10 cellular contexts compared by ENCODE assay signal in genomic region chr12:75489187-75489586, GRCh38. TPM values are rescaled to one million over a fixed set of nuclear protein-coding genes. Genes with fewer than 3 reads are reported as not detected.
A peak's percentile ranks its signal among the peaks of the same experiment; 100 is the strongest.
DNase-seq lines count a peak whose midpoint lies in the region; ATAC-seq and TF ChIP-seq lines count a peak whose summit lies in the region.
"Had no signal": no experiment of that assay in that cellular context is flagged by ENCODE, and none has a peak within 500 bp of the region (broad histone marks: within the 10 kb centered on the region; RNA-seq: fewer than 3 reads in every experiment).

No MANE protein-coding gene starts in this region.

- no peaks in the 10 kb centered on the region for H3F3A ChIP-seq in GM23338 (replicated peaks; ENCODE audit: low read depth)

- H3K4me1 ChIP-seq in CD8-positive, alpha-beta T cell (ENCODE audit: insufficient read depth, low read length), result peaks cover under 1% of the 10 kb centered on the region
- peaks cover 9% of the 10 kb centered on the region for H3K4me1 ChIP-seq in GM23338 (ENCODE audit: insufficient read depth)

- CTCF ChIA-PET in CD8-positive, alpha-beta T cell (lab: Charles Lee), result interaction anchor here (1.5 to 1.8 kb wide), 4 partner anchors 22 to 548 kb away, joined by 3 to 8 read pairs (median 4); partner anchors contain the start of gene KRR1

- H3K36me3 ChIP-seq in CD8-positive, alpha-beta T cell (ENCODE audit: insufficient read depth, low read length), result no peaks in the 10 kb centered on the region
- H3K36me3 ChIP-seq in GM23338 (ENCODE audit: insufficient read depth), result no peaks in the 10 kb centered on the region

- POLR2A ChIA-PET in CD8-positive, alpha-beta T cell (lab: Charles Lee), result no interaction called here

- H2AFZ ChIP-seq in GM23338, result no peak overlapping the region

- no peak overlapping the region for H3K27ac ChIP-seq in CD8-positive, alpha-beta T cell (ENCODE audit: low read depth, low read length)
- no peak overlapping the region for H3K27ac ChIP-seq in GM23338 (ENCODE audit: low read depth)

- no peaks in the 10 kb centered on the region for H3K79me2 ChIP-seq in GM23338 (replicated peaks; ENCODE audit: insufficient read depth)

- intact Hi-C loops in CD8-positive, alpha-beta T cell (cut with DNase I, micrococcal nuclease), result loop anchor here in 1 of 2 experiments (5.0 to 10.0 kb wide), 3 partner anchors 52 to 1276 kb away; partner anchors contain the start of gene ZDHHC17
- intact Hi-C loops in activated T-helper 2 cell treated with anti-CD3 and anti-CD28 coated beads, Interferon-gamma antibody, Interleukin-2, Interleukin-4, amounts not matched to agents 10 μg/mL and 5 μg/mL and 100 μg/mL, durations not matched to agents 14 hours and 24 hours and 36 hours (cut with micrococcal nuclease), result loop anchor here (1.0 to 10.0 kb wide), 3 partner anchors 9 to 966 kb away; partner anchors contain the start of genes GLIPR1 and KRR1

- H3K4me3 Mint-ChIP-seq in CD8-positive, alpha-beta T cell, result no peak overlapping the region
- H3K4me3 Mint-ChIP-seq in GM23338, result no peak overlapping the region
- peak overlapping the region; percentile 4 for H3K4me3 Mint-ChIP-seq in activated T-helper 2 cell treated with anti-CD3 and anti-CD28 coated beads, Interferon-gamma antibody, Interleukin-2, Interleukin-4, amounts not matched to agents 10 μg/mL and 5 μg/mL and 100 μg/mL, durations not matched to agents 14 hours and 24 hours and 36 hours (ENCODE audit: low read depth)
- no peak overlapping the region for H3K4me3 Mint-ChIP-seq in naive B cell

- H3K4me1 Mint-ChIP-seq in CD8-positive, alpha-beta T cell (ENCODE audit: low read depth), result peaks cover 51% of the 10 kb centered on the region
- H3K4me1 Mint-ChIP-seq in GM23338, result peaks cover 24% of the 10 kb centered on the region
- peaks cover 28% of the 10 kb centered on the region for H3K4me1 Mint-ChIP-seq in activated T-helper 2 cell treated with anti-CD3 and anti-CD28 coated beads, Interferon-gamma antibody, Interleukin-2, Interleukin-4, amounts not matched to agents 10 μg/mL and 5 μg/mL and 100 μg/mL, durations not matched to agents 14 hours and 24 hours and 36 hours (ENCODE audit: low read depth)
- peaks cover 46 to 60% (median 53%) of the 10 kb centered on the region in 3 donors for H3K4me1 Mint-ChIP-seq in naive B cell

- H3K9me3 ChIP-seq in CD8-positive, alpha-beta T cell (ENCODE audit: low read length), result no peaks in the 10 kb centered on the region

- peaks cover 56% of the 10 kb centered on the region for H3K36me3 Mint-ChIP-seq in CD8-positive, alpha-beta T cell
- H3K36me3 Mint-ChIP-seq in GM23338 (ENCODE audit: low read depth) (no peaks in the 10 kb centered on the region), naive B cell (peaks cover 22 to 30% of the 10 kb centered on the region in 2 donors)
- H3K36me3 Mint-ChIP-seq in activated T-helper 2 cell treated with anti-CD3 and anti-CD28 coated beads, Interferon-gamma antibody, Interleukin-2, Interleukin-4, amounts not matched to agents 10 μg/mL and 5 μg/mL and 100 μg/mL, durations not matched to agents 14 hours and 24 hours and 36 hours (ENCODE audit: low read depth), result peaks cover 27% of the 10 kb centered on the region

- DNase-seq in CD8-positive, alpha-beta T cell, result no peak
- DNase-seq in GM23338 (ENCODE audit: low spot score) (no peak), naive B cell (no peak), NCI-H2081 (lab: John Stamatoyannopoulos, UW) (no peak), germinal center (ENCODE audit: low spot score) (no peak), occipital lobe (lab: John Stamatoyannopoulos, UW) (no peak)
- DNase-seq in activated T-helper 2 cell treated with anti-CD3 and anti-CD28 coated beads, Interferon-gamma antibody, Interleukin-2, Interleukin-4, amounts not matched to agents 10 μg/mL and 5 μg/mL and 100 μg/mL, durations not matched to agents 14 hours and 24 hours and 36 hours (ENCODE audit: low spot score), result no peak
- DNase-seq: activated CD8-positive, alpha-beta memory T cell treated with anti-CD3 and anti-CD28 coated beads, Interleukin-2, amount 50 U/mL, for 48 hours; NCI-H1105 treated with DMSO at 0.1 percent for 48 hours had no signal

- no peaks in the 10 kb centered on the region for H3K27me3 ChIP-seq in CD8-positive, alpha-beta T cell (ENCODE audit: insufficient read depth, low read length)
- no peaks in the 10 kb centered on the region for H3K27me3 ChIP-seq in GM23338 (ENCODE audit: insufficient read depth)

- H3K4me2 ChIP-seq in GM23338, result no peak overlapping the region

- H3K9me2 ChIP-seq in GM23338 (ENCODE audit: insufficient read depth), result no peaks in the 10 kb centered on the region

- H3K27ac Mint-ChIP-seq in CD8-positive, alpha-beta T cell, result peak overlapping the region; percentile 68
- H3K27ac Mint-ChIP-seq in GM23338 (peak overlapping the region; percentile 11; the same call in 1 of the 2 replicates), naive B cell (peak overlapping the region in 5 of 6 donors; percentile 25 to 98 (median 83))
- H3K27ac Mint-ChIP-seq in activated T-helper 2 cell treated with anti-CD3 and anti-CD28 coated beads, Interferon-gamma antibody, Interleukin-2, Interleukin-4, amounts not matched to agents 10 μg/mL and 5 μg/mL and 100 μg/mL, durations not matched to agents 14 hours and 24 hours and 36 hours, result peak overlapping the region; percentile 51

- no peak overlapping the region for H3K4me3 ChIP-seq in CD8-positive, alpha-beta T cell (ENCODE audit: low read depth, low read length)
- no peak overlapping the region for H3K4me3 ChIP-seq in GM23338

- no peak for ATAC-seq in CD8-positive, alpha-beta T cell
- ATAC-seq in GM23338 (no peak), naive B cell (ENCODE audit: low read depth in 2 of 2) (no peak), HG03280 (IDR thresholded peaks at IDR 0.05; ENCODE audit: unreplicated experiment) (no peak)

- H3K9me3 Mint-ChIP-seq in CD8-positive, alpha-beta T cell, result no peaks in the 10 kb centered on the region
- H3K9me3 Mint-ChIP-seq in GM23338, result no peaks in the 10 kb centered on the region
- no peaks in the 10 kb centered on the region for H3K9me3 Mint-ChIP-seq in activated T-helper 2 cell treated with anti-CD3 and anti-CD28 coated beads, Interferon-gamma antibody, Interleukin-2, Interleukin-4, amounts not matched to agents 10 μg/mL and 5 μg/mL and 100 μg/mL, durations not matched to agents 14 hours and 24 hours and 36 hours
- no peaks in the 10 kb centered on the region for H3K9me3 Mint-ChIP-seq in naive B cell

- no peaks in the 10 kb centered on the region for H4K20me1 ChIP-seq in GM23338 (replicated peaks; ENCODE audit: insufficient read depth)

- no peak for TF ChIP-seq CTCF in CD8-positive, alpha-beta T cell (IDR thresholded peaks at IDR 0.05)
- no peak for TF ChIP-seq CTCF in GM23338 (conservative IDR thresholded peaks at IDR 0.05; ENCODE audit: low read depth in 2 of 2)

- H3K27me3 Mint-ChIP-seq in CD8-positive, alpha-beta T cell (ENCODE audit: low read depth), result no peaks in the 10 kb centered on the region
- H3K27me3 Mint-ChIP-seq in GM23338 (ENCODE audit: insufficient read depth, low read depth, poor library complexity) (no peaks in the 10 kb centered on the region), naive B cell (no peaks in the 10 kb centered on the region)
- no peaks in the 10 kb centered on the region for H3K27me3 Mint-ChIP-seq in activated T-helper 2 cell treated with anti-CD3 and anti-CD28 coated beads, Interferon-gamma antibody, Interleukin-2, Interleukin-4, amounts not matched to agents 10 μg/mL and 5 μg/mL and 100 μg/mL, durations not matched to agents 14 hours and 24 hours and 36 hours (ENCODE audit: low read depth)

TF ChIP-seq in GM23338, 12 proteins besides CTCF, POLR2A, EP300 and RAD21 (continues in another document):
- TF ChIP-seq POLR2AphosphoS5 (IDR thresholded peaks at IDR 0.05; ENCODE audit: low read depth), result no peak

RNA-seq across cellular contexts. Expression of gene GLIPR1, which starts 8.6 kb away (rescaled TPM):
- 10 to 100 TPM; 20.8 to 23.1 TPM for total RNA-seq in CD8-positive, alpha-beta T cell
- 0.03 and 0.04 TPM in 2 replicates for total RNA-seq in GM23338 (2014; rRNA removed; shearing (Covaris generic))
- 4.8 and 6.1 TPM in 2 replicates for polyA plus RNA-seq in GM23338 (2016; fragmentation: Nextera tagmentation; extraction: Ambion mirVana)
- total RNA-seq in activated T-helper 2 cell treated with anti-CD3 and anti-CD28 coated beads, Interferon-gamma antibody, Interleukin-2, Interleukin-4, amounts not matched to agents 10 μg/mL and 5 μg/mL and 100 μg/mL, durations not matched to agents 14 hours and 24 hours and 36 hours, result 7.4 and 7.6 TPM in 2 replicates
- 100 to 1,000 TPM; 238 to 289 (median 253) TPM for polyA plus RNA-seq in naive B cell (ENCODE audit: low read depth in 6 of 6)
- 2.8 TPM for total RNA-seq in occipital lobe

RNA-seq across cellular contexts. Expression of gene KRR1, which starts 22.2 kb away (rescaled TPM):
- 100 to 1,000 TPM; 158 to 161 TPM for total RNA-seq in CD8-positive, alpha-beta T cell
- 37.4 and 55.7 TPM in 2 replicates for total RNA-seq in GM23338 (2014; rRNA removed; shearing (Covaris generic))
- polyA plus RNA-seq in GM23338 (2016; fragmentation: Nextera tagmentation; extraction: Ambion mirVana) (113 and 120 TPM in 2 replicates), naive B cell (ENCODE audit: low read depth in 6 of 6) (10 to 100 TPM; 56.1 to 81.7 (median 71.9) TPM)
- 114 and 119 TPM in 2 replicates for total RNA-seq in activated T-helper 2 cell treated with anti-CD3 and anti-CD28 coated beads, Interferon-gamma antibody, Interleukin-2, Interleukin-4, amounts not matched to agents 10 μg/mL and 5 μg/mL and 100 μg/mL, durations not matched to agents 14 hours and 24 hours and 36 hours
- 44.9 TPM for total RNA-seq in occipital lobe

Comparison
In these comparisons a context has a peak if more than half of its experiments do, and no peak if none do; other contexts are left out.
1. H3K27ac Mint-ChIP-seq: peak in every context shown above with its lines; median percentile 83 in naive B cell; 68 in CD8-positive, alpha-beta T cell; 51 in activated T-helper 2 cell treated with anti-CD3 and anti-CD28 coated beads, Interferon-gamma antibody, Interleukin-2, Interleukin-4, amounts not matched to agents 10 μg/mL and 5 μg/mL and 100 μg/mL, durations not matched to agents 14 hours and 24 hours and 36 hours; 11 in GM23338.